1 cellular context compared by ENCODE assay signal in genomic region chr17:77319211-77320031, GRCh38.
TF ChIP-seq lines count a peak whose summit lies in the region.

No MANE protein-coding gene starts in this region.

TF ChIP-seq in WTC11, 78 proteins besides CTCF, POLR2A, EP300 and RAD21 (continued from another document):
- TF ChIP-seq E2F4 (CRISPR knock-in tag; IDR thresholded peaks at IDR 0.05; ENCODE audit: borderline replicate concordance, low read depth), result no peak
